ENCODE assay signal across 26 cellular contexts in genomic region chr6:35320031-35320410, GRCh38. TPM values are rescaled to one million over a fixed set of nuclear protein-coding genes. Genes with fewer than 3 reads are reported as not detected.
DNase-seq lines count a peak whose midpoint lies in the region; ATAC-seq and TF ChIP-seq lines count a peak whose summit lies in the region.
"Had no signal": no experiment of that assay in that cellular context is flagged by ENCODE, and none has a peak within 500 bp of the region (broad histone marks: within the 10 kb centered on the region; RNA-seq: fewer than 3 reads in every experiment).

No MANE protein-coding gene starts in this region.

- H3K4me1 ChIP-seq in A673 (ENCODE audit: insufficient read depth, low read length, poor library complexity, severe bottlenecking): no peaks in the 10 kb centered on the region

- peak overlapping the region; percentile 64 for H3K27ac Mint-ChIP-seq in activated naive CD8-positive, alpha-beta T cell
- H3K27ac Mint-ChIP-seq in activated naive CD8-positive, alpha-beta T cell treated with anti-CD3 and anti-CD28 coated beads for 36 hours: no peak overlapping the region
- no peak overlapping the region for H3K27ac Mint-ChIP-seq in endothelial cell (ENCODE audit: unreplicated experiment)
- peak overlapping the region; percentile 67 for H3K27ac Mint-ChIP-seq in stimulated activated naive B cell treated with anti-CD40 and anti-IgM and Interleukin-4, amounts not matched to agents 10 μg/mL and 1 μg/mL and 100 μg/mL, for 72 hours
- H3K27ac Mint-ChIP-seq: activated CD8-positive, alpha-beta T cell treated with anti-CD3 and anti-CD28 coated beads, Interleukin-2, amount 10 ng/mL, durations not matched to agents 7 days and 5 days; T-helper 2 cell treated with Interferon-gamma antibody and Interleukin-4, amounts not matched to agents 5 μg/mL and 100 μg/mL, for 36 hours had no signal

- H3K27me3 ChIP-seq in A673 (replicated peaks; ENCODE audit: insufficient read depth, low read depth, low read length, poor library complexity): peaks cover 18% of the 10 kb centered on the region
- H3K27me3 ChIP-seq: body of pancreas, esophagus squamous epithelium, upper lobe of left lung had no signal

- no peak for ATAC-seq in stimulated activated naive B cell treated with anti-CD40 and anti-IgM and Interleukin-4, amounts not matched to agents 10 μg/mL and 1 μg/mL and 100 μg/mL, for 72 hours (replicated peaks)
- ATAC-seq: activated CD8-positive, alpha-beta T cell treated with anti-CD3 and anti-CD28 coated beads, Interleukin-2, amount 10 ng/mL, durations not matched to agents 7 days and 5 days; body of pancreas; K562 had no signal

- peaks cover 30% of the 10 kb centered on the region for H3K4me1 Mint-ChIP-seq in activated naive CD8-positive, alpha-beta T cell (ENCODE audit: low read depth)
- peaks cover 13% of the 10 kb centered on the region for H3K4me1 Mint-ChIP-seq in activated naive CD8-positive, alpha-beta T cell treated with anti-CD3 and anti-CD28 coated beads for 36 hours
- H3K4me1 Mint-ChIP-seq in endothelial cell (ENCODE audit: unreplicated experiment): peaks cover 11% of the 10 kb centered on the region
- H3K4me1 Mint-ChIP-seq in stimulated activated naive B cell treated with anti-CD40 and anti-IgM and Interleukin-4, amounts not matched to agents 10 μg/mL and 1 μg/mL and 100 μg/mL, for 72 hours: peaks cover under 1 to 6% of the 10 kb centered on the region in 2 donors

- BruUV-seq in A673 (replicated peaks; lab: Mats Ljungman, UMichigan): no TSS peak

- H3K9me3 ChIP-seq in A673 (ENCODE audit: low read depth, low read length, poor library complexity, severe bottlenecking): no peaks in the 10 kb centered on the region
- H3K9me3 ChIP-seq: body of pancreas, esophagus squamous epithelium, upper lobe of left lung had no signal

- H3K27ac ChIP-seq in A673 (ENCODE audit: low read depth, low read length, poor library complexity, severe bottlenecking): no peak overlapping the region
- H3K27ac ChIP-seq: 22Rv1, body of pancreas, esophagus squamous epithelium, SK-N-MC, upper lobe of left lung had no signal

- no peaks in the 10 kb centered on the region for H3K9me3 Mint-ChIP-seq in activated naive CD8-positive, alpha-beta T cell (ENCODE audit: low read depth)
- no peaks in the 10 kb centered on the region for H3K9me3 Mint-ChIP-seq in activated naive CD8-positive, alpha-beta T cell treated with anti-CD3 and anti-CD28 coated beads for 36 hours
- H3K9me3 Mint-ChIP-seq in endothelial cell (ENCODE audit: unreplicated experiment): no peaks in the 10 kb centered on the region
- H3K9me3 Mint-ChIP-seq in stimulated activated naive B cell treated with anti-CD40 and anti-IgM and Interleukin-4, amounts not matched to agents 10 μg/mL and 1 μg/mL and 100 μg/mL, for 72 hours: no peaks in the 10 kb centered on the region
- H3K9me3 Mint-ChIP-seq: T-helper 2 cell treated with Interferon-gamma antibody and Interleukin-4, amounts not matched to agents 5 μg/mL and 100 μg/mL, for 36 hours had no signal

- H3K27me3 Mint-ChIP-seq in activated naive CD8-positive, alpha-beta T cell: no peaks in the 10 kb centered on the region
- H3K27me3 Mint-ChIP-seq in activated naive CD8-positive, alpha-beta T cell treated with anti-CD3 and anti-CD28 coated beads for 36 hours: no peaks in the 10 kb centered on the region
- H3K27me3 Mint-ChIP-seq in endothelial cell (ENCODE audit: unreplicated experiment): no peaks in the 10 kb centered on the region
- no peaks in the 10 kb centered on the region for H3K27me3 Mint-ChIP-seq in stimulated activated naive B cell treated with anti-CD40 and anti-IgM and Interleukin-4, amounts not matched to agents 10 μg/mL and 1 μg/mL and 100 μg/mL, for 72 hours

- CTCF ChIA-PET in A673 (lab: Charles Lee): interaction anchor here (0.6 to 0.8 kb wide), 2 partner anchors 130 to 231 kb away, joined by 3 to 4 read pairs; no protein-coding TSS in a partner anchor

- POLR2A ChIA-PET in A673 (lab: Charles Lee; ENCODE audit: low non-redundant PET): no interaction called here

- H3K4me3 ChIP-seq in A673 (ENCODE audit: low read depth, low read length, poor library complexity, severe bottlenecking): no peak overlapping the region
- H3K4me3 ChIP-seq: body of pancreas, esophagus squamous epithelium, K562, SK-N-MC, upper lobe of left lung had no signal

- no peak overlapping the region for H3K4me3 Mint-ChIP-seq in activated naive CD8-positive, alpha-beta T cell
- H3K4me3 Mint-ChIP-seq in activated naive CD8-positive, alpha-beta T cell treated with anti-CD3 and anti-CD28 coated beads for 36 hours: no peak overlapping the region
- H3K4me3 Mint-ChIP-seq in endothelial cell (ENCODE audit: unreplicated experiment): peak overlapping the region; percentile 33
- H3K4me3 Mint-ChIP-seq in stimulated activated naive B cell treated with anti-CD40 and anti-IgM and Interleukin-4, amounts not matched to agents 10 μg/mL and 1 μg/mL and 100 μg/mL, for 72 hours: no peak overlapping the region
- H3K4me3 Mint-ChIP-seq: activated CD8-positive, alpha-beta T cell treated with anti-CD3 and anti-CD28 coated beads, Interleukin-2, amount 10 ng/mL, durations not matched to agents 7 days and 5 days; T-helper 2 cell treated with Interferon-gamma antibody and Interleukin-4, amounts not matched to agents 5 μg/mL and 100 μg/mL, for 36 hours had no signal

- H3K36me3 Mint-ChIP-seq in activated naive CD8-positive, alpha-beta T cell: peaks cover 21% of the 10 kb centered on the region
- H3K36me3 Mint-ChIP-seq in activated naive CD8-positive, alpha-beta T cell treated with anti-CD3 and anti-CD28 coated beads for 36 hours: peaks cover 41% of the 10 kb centered on the region
- peaks cover 32% of the 10 kb centered on the region for H3K36me3 Mint-ChIP-seq in endothelial cell (ENCODE audit: low read depth, unreplicated experiment)
- peaks cover 50 to 57% of the 10 kb centered on the region in 2 donors for H3K36me3 Mint-ChIP-seq in stimulated activated naive B cell treated with anti-CD40 and anti-IgM and Interleukin-4, amounts not matched to agents 10 μg/mL and 1 μg/mL and 100 μg/mL, for 72 hours

- DNase-seq in DMS 273 (lab: John Stamatoyannopoulos, UW; ENCODE audit: unreplicated experiment): peak; percentile 32
- no peak for DNase-seq in DMS 273 treated with DMSO at 0.1 percent for 48 hours (lab: John Stamatoyannopoulos, UW)
- DNase-seq in activated naive CD8-positive, alpha-beta T cell treated with anti-CD3 and anti-CD28 coated beads for 36 hours: no peak
- no peak for DNase-seq in endothelial cell (ENCODE audit: low spot score)
- no peak for DNase-seq in stimulated activated naive B cell treated with anti-CD40 and anti-IgM and Interleukin-4, amounts not matched to agents 10 μg/mL and 1 μg/mL and 100 μg/mL, for 72 hours
- no peak for DNase-seq in A673 (ENCODE audit: low spot score)
- DNase-seq in stimulated activated CD4-positive, alpha-beta T cell treated with anti-CD3 and anti-CD28 coated beads, Interleukin-2, amount 100 ng/mL, for 48 hours: no peak
- DNase-seq: activated CD4-positive, CD25-positive, alpha-beta regulatory T cell treated with anti-CD3 and anti-CD28 coated beads, Interleukin-2, amount 50 U/mL, for 72 hours; activated CD8-positive, alpha-beta T cell treated with anti-CD3 and anti-CD28 coated beads, Interleukin-2, amount 10 ng/mL, durations not matched to agents 7 days and 5 days; body of pancreas; C1 segment of cervical spinal cord; cerebellar nuclear complex; esophagus squamous epithelium; GOT3; NCI-H1092; NCI-H187; NCI-H2171; NK-92 treated with Interleukin-12 subunit alpha and Interleukin-12 subunit beta, amount 100 ng/mL, for 24 hours; stimulated activated CD4-positive, alpha-beta T cell treated with anti-CD3 and anti-CD28 coated beads, Interleukin-4, amount 100 ng/mL, for 4 hours; upper lobe of left lung had no signal

- TF ChIP-seq CTCF in endothelial cell (IDR thresholded peaks at IDR 0.05; ENCODE audit: unreplicated experiment): no peak
- TF ChIP-seq CTCF in A673 (conservative IDR thresholded peaks at IDR 0.05; ENCODE audit: low read depth, low read length): no peak

- no peaks in the 10 kb centered on the region for H3K36me3 ChIP-seq in A673 (ENCODE audit: insufficient read depth, low read length, poor library complexity, severe bottlenecking)

- intact Hi-C loops in A673 (cut with micrococcal nuclease; ENCODE audit: unreplicated experiment): no loop called here

RNA-seq across cellular contexts. Expression of gene PPARD, which starts 22.3 kb away (rescaled TPM):
- total RNA-seq in activated naive CD8-positive, alpha-beta T cell treated with anti-CD3 and anti-CD28 coated beads for 36 hours: 10 to 100 TPM; 17.0 to 17.8 TPM
- 38.7 TPM for total RNA-seq in endothelial cell (ENCODE audit: unreplicated experiment)
- total RNA-seq in A673 (2021): 13.8 and 15.4 TPM in 2 replicates

RNA-seq across cellular contexts. Expression of gene DEF6, which starts 22.4 kb away (rescaled TPM):
- total RNA-seq in activated naive CD8-positive, alpha-beta T cell treated with anti-CD3 and anti-CD28 coated beads for 36 hours: 10 to 100 TPM; 74.3 to 75.7 TPM
- total RNA-seq in endothelial cell (ENCODE audit: unreplicated experiment) (24.0 TPM), A673 (2021) (0.37 and 0.44 TPM in 2 replicates)
- total RNA-seq: myocyte had no signal

Comparison
In these comparisons a context has a peak if more than half of its experiments do, and no peak if none do; other contexts are left out.
1. H3K27ac Mint-ChIP-seq: peak in activated naive CD8-positive, alpha-beta T cell (single experiment) and stimulated activated naive B cell treated with anti-CD40 and anti-IgM and Interleukin-4, amounts not matched to agents 10 μg/mL and 1 μg/mL and 100 μg/mL, for 72 hours (single experiment); none in activated naive CD8-positive, alpha-beta T cell treated with anti-CD3 and anti-CD28 coated beads for 36 hours (single experiment) and endothelial cell (single experiment).
2. RNA of gene DEF6, which starts 22.4 kb away (total RNA-seq): 74.3 to 75.7 TPM in activated naive CD8-positive, alpha-beta T cell treated with anti-CD3 and anti-CD28 coated beads for 36 hours and 24.0 TPM in endothelial cell (single experiment); 0.37 to 0.44 TPM in A673; every median in the first group is over 10 times any median in the second.